Comparison of ENCODE assay signal across 1 cellular context in genomic region chr9:97567894-97568202, GRCh38.
TF ChIP-seq lines count a peak whose summit lies in the region.

No MANE protein-coding gene starts in this region.

TF ChIP-seq in K562, 482 proteins besides CTCF, POLR2A, EP300 and RAD21 (continued from another document):
- TF ChIP-seq ZNF639 (CRISPR knock-in tag; conservative IDR thresholded peaks at IDR 0.05 in 1 of 2, IDR thresholded peaks at IDR 0.05 in 1 of 2): 0 out of 4 replicates have a peak, but pooled peaks of 1 of the 2 experiments have one; percentile 45
- TF ChIP-seq PRDM10 (IDR thresholded peaks at IDR 0.05; ENCODE audit: partially characterized antibody): peak; percentile 9
- no peak for TF ChIP-seq RREB1 (CRISPR knock-in tag; IDR thresholded peaks at IDR 0.05)
- no peak for TF ChIP-seq E2F4 (CRISPR knock-in tag; IDR thresholded peaks at IDR 0.05; ENCODE audit: low read depth)
- TF ChIP-seq U2AF2 (optimal IDR thresholded peaks at IDR 0.05; ENCODE audit: low read depth, low read length): no peak
- TF ChIP-seq SMAD1 (IDR thresholded peaks at IDR 0.05; ENCODE audit: low read depth, low read length, partially characterized antibody): no peak
- peak; percentile 31 for TF ChIP-seq DACH1 (IDR thresholded peaks at IDR 0.05; ENCODE audit: partially characterized antibody)
- TF ChIP-seq ADNP (tag; IDR thresholded peaks at IDR 0.05): no peak
- TF ChIP-seq ZNF740 (CRISPR knock-in tag; IDR thresholded peaks at IDR 0.05): no peak
- TF ChIP-seq ZNF740 (tag; IDR thresholded peaks at IDR 0.05): no peak
- peak; percentile 16; the same call in 1 of the 2 replicates for TF ChIP-seq DDX20 (tag; IDR thresholded peaks at IDR 0.05; ENCODE audit: low read depth)
- no peak for TF ChIP-seq ELK3 (CRISPR knock-in tag; IDR thresholded peaks at IDR 0.05)
- no peak for TF ChIP-seq PHB (CRISPR knock-in tag; IDR thresholded peaks at IDR 0.05)
- peak; percentile 22; the same call in 1 of the 2 replicates for TF ChIP-seq NFE2 (IDR thresholded peaks at IDR 0.05; ENCODE audit: low read depth)
- TF ChIP-seq GABPA (tag; conservative IDR thresholded peaks at IDR 0.05; ENCODE audit: low read depth): 0 out of 2 replicates have a peak, but pooled peaks have one; percentile 20
- TF ChIP-seq ARID1B (IDR thresholded peaks at IDR 0.05): peak; percentile 81
- TF ChIP-seq SMARCA4 (IDR thresholded peaks at IDR 0.05): peak; percentile 72
- TF ChIP-seq NCOA6 (IDR thresholded peaks at IDR 0.05): no peak
- 0 out of 4 replicates have a peak, but pooled peaks of 1 of the 2 experiments have one; percentile 35 for TF ChIP-seq ZNF318 (IDR thresholded peaks at IDR 0.05; ENCODE audit: borderline replicate concordance in 1 of 2, low read depth in 1 of 2)
- TF ChIP-seq ATF7 (IDR thresholded peaks at IDR 0.05): peak; percentile 49; the same call in 1 of the 2 replicates
- peak; percentile 76 for TF ChIP-seq JUN (IDR thresholded peaks at IDR 0.05; ENCODE audit: borderline replicate concordance, low read depth, low read length)
- TF ChIP-seq JUN (CRISPR knock-in tag; IDR thresholded peaks at IDR 0.05; ENCODE audit: borderline replicate concordance): no peak
- 0 out of 2 replicates have a peak, but pooled peaks have one; percentile 7 for TF ChIP-seq EGR1 (conservative IDR thresholded peaks at IDR 0.05)
- TF ChIP-seq JUND (IDR thresholded peaks at IDR 0.05; ENCODE audit: borderline replicate concordance, low read depth, low read length): peak; percentile 88
- TF ChIP-seq JUND (tag; IDR thresholded peaks at IDR 0.05; ENCODE audit: borderline replicate concordance, low read depth, low read length): peak; percentile 80; the same call in 2 of the 3 replicates
- 0 out of 2 replicates have a peak, but pooled peaks have one; percentile 33 for TF ChIP-seq SMARCC2 (IDR thresholded peaks at IDR 0.05; ENCODE audit: low read depth)
- no peak for TF ChIP-seq MIER1 (IDR thresholded peaks at IDR 0.05; ENCODE audit: low read depth)
- TF ChIP-seq PTRF (tag; IDR thresholded peaks at IDR 0.05): no peak
- TF ChIP-seq BHLHE40 (IDR thresholded peaks at IDR 0.05; ENCODE audit: low read length): peak; percentile 84
- peak; percentile 12 for TF ChIP-seq TAF9B (IDR thresholded peaks at IDR 0.05; ENCODE audit: partially characterized antibody)
- no peak for TF ChIP-seq SAFB (IDR thresholded peaks at IDR 0.05; ENCODE audit: borderline replicate concordance, low read depth, low read length)
- TF ChIP-seq SMARCA5 (IDR thresholded peaks at IDR 0.05): no peak
- TF ChIP-seq DPF2 (IDR thresholded peaks at IDR 0.05): peak; percentile 69
- TF ChIP-seq MAFF (IDR thresholded peaks at IDR 0.05; ENCODE audit: low read length): no peak
- TF ChIP-seq POLR2B (IDR thresholded peaks at IDR 0.05; ENCODE audit: low read depth, partially characterized antibody): no peak
- peak; percentile 43; the same call in 1 of the 2 replicates for TF ChIP-seq CBFA2T2 (conservative IDR thresholded peaks at IDR 0.05)
- TF ChIP-seq POLR3G (IDR thresholded peaks at IDR 0.05; ENCODE audit: extremely low read depth, insufficient read length, insufficient replicate concordance): no peak
